In genomic region chr13:76845367-76845766, GRCh38 we compare ENCODE assay signal across 20 cellular contexts. TPM values are rescaled to one million over a fixed set of nuclear protein-coding genes. Genes with fewer than 3 reads are reported as not detected.
A peak's percentile ranks its signal among the peaks of the same experiment; 100 is the strongest.
DNase-seq lines count a peak whose midpoint lies in the region; ATAC-seq, FAIRE-seq and TF ChIP-seq lines count a peak whose summit lies in the region.
"Had no signal": no experiment of that assay in that cellular context is flagged by ENCODE, and none has a peak within 500 bp of the region (broad histone marks: within the 10 kb centered on the region; RNA-seq: fewer than 3 reads in every experiment).

No MANE protein-coding gene starts in this region.

- FAIRE-seq in TTC549 (lab: Jason Lieb, UNC) (peak; percentile 32), endometrium (lab: Jason Lieb, UNC) (peak; percentile 86)
- FAIRE-seq: A549, H54, HepG2 had no signal

- ATAC-seq in GM21526 (IDR thresholded peaks at IDR 0.05; ENCODE audit: low FRiP score, unreplicated experiment) (no peak), heart left ventricle (no peak)
- ATAC-seq: A549, GM23338, HCT116, HepG2 had no signal

- no peaks in the 10 kb centered on the region for H3K9me3 ChIP-seq in mesenchymal stem cell (ENCODE audit: control insufficient read depth, low read length)
- H3K9me3 ChIP-seq in uterus, result no peaks in the 10 kb centered on the region
- no peaks in the 10 kb centered on the region for H3K9me3 ChIP-seq in heart left ventricle
- H3K9me3 ChIP-seq: A549, BLaER1 had no signal

- no peak overlapping the region for H3K18ac ChIP-seq in mesenchymal stem cell (ENCODE audit: low read depth in 1 of 2, low read length in 2 of 2)

- no CpG with 5 or more reads among the region's 3 CpGs for WGBS in mesenchymal stem cell
- 94 to 99% (median 98%) methylated on average over 3 of the region's 3 CpGs for WGBS in heart left ventricle, 4 donors

- no peaks in the 10 kb centered on the region for H3K4me1 ChIP-seq in mesenchymal stem cell (ENCODE audit: control insufficient read depth, insufficient read depth, low read depth, low read length)
- H3K4me1 ChIP-seq in uterus, result peaks cover 0 to 5% of the 10 kb centered on the region in 2 donors
- peaks cover 0 to 9% (median 0%) of the 10 kb centered on the region in 12 donors for H3K4me1 ChIP-seq in heart left ventricle
- H3K4me1 ChIP-seq: A549, BLaER1 had no signal

- no peak overlapping the region for H4K91ac ChIP-seq in mesenchymal stem cell (ENCODE audit: low read length)

- peak overlapping the region; percentile 90 for H3K9ac ChIP-seq in mesenchymal stem cell (ENCODE audit: low read length)
- H3K9ac ChIP-seq: BLaER1 had no signal

- no peak overlapping the region for H3K4ac ChIP-seq in mesenchymal stem cell (ENCODE audit: low read depth in 1 of 2, low read length in 2 of 2)

- no peak overlapping the region for H4K8ac ChIP-seq in mesenchymal stem cell (ENCODE audit: low read length)

- no peak for TF ChIP-seq CTCF in uterus (IDR thresholded peaks at IDR 0.05)
- TF ChIP-seq CTCF in heart left ventricle (IDR thresholded peaks at IDR 0.05), result no peak

- no peak for TF ChIP-seq POLR2A in uterus (IDR thresholded peaks at IDR 0.05)
- TF ChIP-seq POLR2A in heart left ventricle (IDR thresholded peaks at IDR 0.05), result no peak

- H2BK15ac ChIP-seq in mesenchymal stem cell (ENCODE audit: low read depth, poor library complexity, severe bottlenecking), result no peak overlapping the region

- H2BK12ac ChIP-seq in mesenchymal stem cell (ENCODE audit: low read length in 2 of 2), result no peak overlapping the region

- H3K27me3 ChIP-seq in mesenchymal stem cell (ENCODE audit: control insufficient read depth in 1 of 2, insufficient read depth in 1 of 2, low read length in 2 of 2) (no peaks in the 10 kb centered on the region), uterus (no peaks in the 10 kb centered on the region), heart left ventricle (no peaks in the 10 kb centered on the region)
- H3K27me3 ChIP-seq: BLaER1 had no signal

- no peak overlapping the region for H2BK5ac ChIP-seq in mesenchymal stem cell (ENCODE audit: low read depth, low read length, poor library complexity, severe bottlenecking)

- no peak overlapping the region for H3K23ac ChIP-seq in mesenchymal stem cell (ENCODE audit: low read length in 2 of 2)

- H3K36me3 ChIP-seq in mesenchymal stem cell (ENCODE audit: control insufficient read depth in 1 of 2, insufficient read depth in 2 of 2, low read depth in 1 of 2, low read length in 2 of 2) (peaks cover 0 to 4% of the 10 kb centered on the region in 2 experiments), uterus (no peaks in the 10 kb centered on the region), heart left ventricle (no peaks in the 10 kb centered on the region)
- H3K36me3 ChIP-seq: BLaER1 had no signal

- intact Hi-C loops in uterus (cut with DNase I; ENCODE audit: low total_unique reads) (no loop called here), heart left ventricle (cut with DNase I) (no loop called here)

- no peak overlapping the region for H2AK5ac ChIP-seq in mesenchymal stem cell (ENCODE audit: low read length, severe bottlenecking)

- H3K4me3 ChIP-seq in mesenchymal stem cell (ENCODE audit: insufficient read depth in 1 of 2, low read depth in 1 of 2, low read length in 2 of 2) (peak overlapping the region in 1 of 2 experiments; percentile 69), uterus (no peak overlapping the region), heart left ventricle (no peak overlapping the region)
- H3K4me3 ChIP-seq: A549, BLaER1, GM23338 had no signal

- no peak overlapping the region for H2BK120ac ChIP-seq in mesenchymal stem cell (ENCODE audit: low read depth, low read length)

- H3K79me1 ChIP-seq in mesenchymal stem cell (replicated peaks; ENCODE audit: low read length, poor library complexity, severe bottlenecking), result no peaks in the 10 kb centered on the region

- DNase-seq in mesenchymal stem cell (no peak), uterus (no peak), amniotic stem cell (lab: John Stamatoyannopoulos, UW) (no peak), heart left ventricle (no peak)
- DNase-seq in stimulated activated CD4-positive, alpha-beta T cell treated with anti-CD3 and anti-CD28 coated beads, Interleukin-4, amount 100 ng/mL, for 4 hours, result no peak
- DNase-seq: CD4-positive, alpha-beta memory T cell; DMS153; DMS79; GF-D8; HFFc6; KBM-7 had no signal

- H3K14ac ChIP-seq in mesenchymal stem cell (ENCODE audit: low read length in 2 of 2), result no peak overlapping the region

- H3K27ac ChIP-seq in mesenchymal stem cell (ENCODE audit: low read length, poor library complexity, severe bottlenecking) (no peak overlapping the region), uterus (peak overlapping the region; percentile 58 to 60), heart left ventricle (no peak overlapping the region)
- H3K27ac ChIP-seq: A549, BLaER1 had no signal

- H2AFZ ChIP-seq in mesenchymal stem cell (ENCODE audit: low read depth, low read length), result no peak overlapping the region
- H2AFZ ChIP-seq: GM23338 had no signal

- no peak overlapping the region for H3K4me2 ChIP-seq in mesenchymal stem cell (ENCODE audit: low read length, poor library complexity, severe bottlenecking)
- H3K4me2 ChIP-seq: A549, BLaER1, GM23338 had no signal

RNA-seq across cellular contexts. Expression of gene KCTD12, which starts 40.8 kb away (rescaled TPM):
- 51.9 TPM for polyA plus RNA-seq in mesenchymal stem cell (2013, experiment 1 of 2)
- 53.8 TPM for polyA plus RNA-seq in mesenchymal stem cell (2013, experiment 2 of 2)
- total RNA-seq in uterus, result 100 to 1,000 TPM in 3 of 4 donors, 10 to 100 TPM in 1; 91.5 to 376 (median 127) TPM
- total RNA-seq in heart left ventricle, result 10 to 100 TPM; 29.5 to 84.4 (median 44.1) TPM
- 10 to 100 TPM; 10.1 to 21.7 TPM for polyA plus RNA-seq in heart left ventricle
- total RNA-seq: HepG2 had no signal
- polyA plus RNA-seq: HepG2 had no signal

Comparison
In these comparisons a context has a peak if more than half of its experiments do, and no peak if none do; other contexts are left out.
1. H3K27ac ChIP-seq: peak in uterus (2 of 2); none in mesenchymal stem cell (single experiment) and heart left ventricle (0 of 12).